ENCODE assay signal across 11 cellular contexts in genomic region chr1:101379939-101380338, GRCh38.
DNase-seq lines count a peak whose midpoint lies in the region; ATAC-seq, FAIRE-seq and TF ChIP-seq lines count a peak whose summit lies in the region.
"Had no signal": no experiment of that assay in that cellular context is flagged by ENCODE, and none has a peak within 500 bp of the region (broad histone marks: within the 10 kb centered on the region; RNA-seq: fewer than 3 reads in every experiment).

No MANE protein-coding gene starts in this region.

- DNase-seq in K562 (ENCODE audit: extremely low read depth in 1 of 4, low spot score in 3 of 4): no peak
- DNase-seq in smooth muscle cell (lab: John Stamatoyannopoulos, UW; ENCODE audit: unreplicated experiment): no peak
- no peak for DNase-seq in kidney glomerular epithelial cell (lab: John Stamatoyannopoulos, UW)
- no peak for DNase-seq in Right ventricle myocardium superior
- DNase-seq in NCI-H187 treated with DMSO at 0.1 percent for 48 hours (lab: John Stamatoyannopoulos, UW): no peak

- H3K9ac ChIP-seq in K562 (ENCODE audit: insufficient read depth in 1 of 2, low read depth in 2 of 2, low read length in 2 of 2) (no peak overlapping the region), smooth muscle cell (ENCODE audit: low read depth) (no peak overlapping the region)

- H3K4me3 ChIP-seq in K562 (no peak overlapping the region), smooth muscle cell (no peak overlapping the region)

- no TSS peak for BruUV-seq in K562 (replicated peaks; lab: Mats Ljungman, UMichigan)

- H3K27me3 ChIP-seq in K562 (ENCODE audit: control insufficient read depth in 2 of 2, insufficient read depth in 2 of 2, low read length in 2 of 2) (no peaks in the 10 kb centered on the region), smooth muscle cell (ENCODE audit: low read depth) (no peaks in the 10 kb centered on the region)

- CTCF ChIA-PET in K562 (lab: Yijun Ruan, JAX; ENCODE audit: low intra/inter-chr PET ratio): no interaction called here

- no peaks in the 10 kb centered on the region for H3K4me1 ChIP-seq in K562 (replicated peaks in 1 of 2; ENCODE audit: control insufficient read depth in 2 of 2, insufficient read depth in 2 of 2, low read length in 2 of 2)
- no peaks in the 10 kb centered on the region for H3K4me1 ChIP-seq in smooth muscle cell (ENCODE audit: low read depth)

- peak; percentile 90 for ATAC-seq in GM18868 (IDR thresholded peaks at IDR 0.05; ENCODE audit: unreplicated experiment)
- ATAC-seq in GM21515 (IDR thresholded peaks at IDR 0.05; ENCODE audit: unreplicated experiment): peak; percentile 96
- ATAC-seq in HG03135 (IDR thresholded peaks at IDR 0.05; ENCODE audit: unreplicated experiment): peak; percentile 94
- ATAC-seq in K562: no peak
- ATAC-seq in Right ventricle myocardium superior (ENCODE audit: poor library complexity): no peak
- ATAC-seq: esophagus mucosa had no signal

- POLR2A ChIA-PET in K562 (lab: Yijun Ruan, JAX): no interaction called here

- intact Hi-C loops in K562 (cut with micrococcal nuclease) (no loop called here), Right ventricle myocardium superior (cut with DNase I) (no loop called here)

- no peak overlapping the region for H3K4me2 ChIP-seq in K562 (ENCODE audit: insufficient read depth, low read length)
- H3K4me2 ChIP-seq in smooth muscle cell: no peak overlapping the region

- no peak for FAIRE-seq in K562 (lab: Jason Lieb, UNC)
- FAIRE-seq: astrocyte had no signal

- no peaks in the 10 kb centered on the region for H3K9me3 ChIP-seq in K562 (replicated peaks; ENCODE audit: control insufficient read depth, insufficient read depth, low read depth, low read length)
- H3K9me3 ChIP-seq in smooth muscle cell (replicated peaks; ENCODE audit: low read depth): no peaks in the 10 kb centered on the region

- in situ Hi-C loops in K562 (cut with MboI): no loop called here

- 0% methylated on average over 2 of the region's 2 CpGs for WGBS in K562 (ENCODE audit: insufficient coverage, low coverage, missing lambda C conversion rate)
- WGBS in smooth muscle cell (ENCODE audit: low lambda C conversion rate): 93% methylated on average over 2 of the region's 2 CpGs

- no peaks in the 10 kb centered on the region for H3K9me1 ChIP-seq in K562 (ENCODE audit: control insufficient read depth, insufficient read depth, low read length)

- TF ChIP-seq EP300 in K562 (IDR thresholded peaks at IDR 0.05; ENCODE audit: low read length): no peak

- TF ChIP-seq CTCF in K562 (IDR thresholded peaks at IDR 0.05 in 2 of 3, conservative IDR thresholded peaks at IDR 0.05 in 1 of 3; ENCODE audit: insufficient read depth in 2 of 3, low read depth in 1 of 3, low read length in 3 of 3): no peak
- TF ChIP-seq CTCF in smooth muscle cell (IDR thresholded peaks at IDR 0.05; ENCODE audit: borderline replicate concordance, insufficient read depth, poor library complexity, severe bottlenecking): no peak

- no peaks in the 10 kb centered on the region for H3F3A ChIP-seq in smooth muscle cell (ENCODE audit: low read depth)

- H4K20me1 ChIP-seq in K562 (replicated peaks; ENCODE audit: control insufficient read depth, insufficient read depth, low read length): no peaks in the 10 kb centered on the region
- no peaks in the 10 kb centered on the region for H4K20me1 ChIP-seq in smooth muscle cell (ENCODE audit: low read depth)

- TF ChIP-seq RAD21 in K562 (CRISPR knock-in tag; conservative IDR thresholded peaks at IDR 0.05 in 1 of 2, IDR thresholded peaks at IDR 0.05 in 1 of 2): no peak

- H3K79me2 ChIP-seq in K562 (ENCODE audit: control insufficient read depth, insufficient read depth, low read length) (no peaks in the 10 kb centered on the region), smooth muscle cell (ENCODE audit: low read depth) (no peaks in the 10 kb centered on the region)

- H3K27ac ChIP-seq in K562 (ENCODE audit: extremely low read depth, low read depth, low read length) (no peak overlapping the region), smooth muscle cell (ENCODE audit: low read depth) (no peak overlapping the region)
- H3K27ac ChIP-seq: VCaP had no signal

- H2AFZ ChIP-seq in K562 (ENCODE audit: low read depth, low read length) (no peak overlapping the region), smooth muscle cell (ENCODE audit: low read depth) (no peak overlapping the region)

- no peaks in the 10 kb centered on the region for H3K36me3 ChIP-seq in K562 (ENCODE audit: control insufficient read depth, insufficient read depth, low read length)
- H3K36me3 ChIP-seq in smooth muscle cell (ENCODE audit: low read depth): no peaks in the 10 kb centered on the region

- TF ChIP-seq POLR2A in K562 (conservative IDR thresholded peaks at IDR 0.05): no peak

TF ChIP-seq in K562, 482 proteins besides CTCF, POLR2A, EP300 and RAD21:
- TF ChIP-seq NCOA6 (IDR thresholded peaks at IDR 0.05) (no peak), ZNF512 (tag; IDR thresholded peaks at IDR 0.05) (no peak), MEIS2 (IDR thresholded peaks at IDR 0.05; ENCODE audit: partially characterized antibody) (peak; percentile 5)

Comparison
In these comparisons a context has a peak if more than half of its experiments do, and no peak if none do; other contexts are left out.
1. ATAC-seq: peak in GM18868 (single experiment), GM21515 (single experiment) and HG03135 (single experiment); none in K562 (single experiment) and Right ventricle myocardium superior (single experiment).